ENCODE assay signal across 9 cellular contexts in the genomic region with DNA sequence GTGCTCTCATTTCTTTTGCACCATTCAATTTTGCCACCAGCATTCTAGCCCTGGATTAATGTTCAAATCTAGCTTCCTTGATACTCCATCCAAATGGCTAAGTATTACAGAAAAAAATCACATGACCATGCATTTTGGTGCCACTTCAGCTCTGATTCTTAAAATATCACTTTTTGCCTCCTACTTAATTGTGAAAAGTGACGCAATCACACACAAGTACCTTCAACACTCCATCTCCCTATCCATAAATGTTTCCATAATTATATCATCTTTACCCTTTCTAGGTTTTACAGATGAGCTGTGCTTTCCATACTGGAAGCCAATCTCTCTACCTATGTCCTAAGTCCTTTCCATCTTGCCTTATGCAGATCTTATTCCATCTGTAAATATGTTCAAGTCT. TPM values are rescaled to one million over a fixed set of nuclear protein-coding genes. Genes with fewer than 3 reads are reported as not detected.
"Had no signal": no experiment of that assay in that cellular context is flagged by ENCODE, and none has a peak within 500 bp of the region (broad histone marks: within the 10 kb centered on the region; RNA-seq: fewer than 3 reads in every experiment).

No MANE protein-coding gene starts in this region.

- H3K4me3 ChIP-seq: GM23248 had no signal

- H3K9ac ChIP-seq: GM23248, KMS-11 had no signal

- H3K27ac ChIP-seq: GM23248, KMS-11 had no signal

- H2AFZ ChIP-seq: GM23248 had no signal

- DNase-seq: GM23248, GOT3, H9, HCEC 1CT, KBM-7 had no signal

- FAIRE-seq: H54, HTR-8/SVneo had no signal

- H3K4me2 ChIP-seq: KMS-11 had no signal

RNA-seq across cellular contexts. Expression of gene ERICH3, which starts 43.2 kb away (rescaled TPM):
- total RNA-seq: GM23248, H9, HT-29 had no signal
- polyA plus RNA-seq: GM23248 had no signal
